8 cellular contexts compared by ENCODE assay signal in genomic region chr11:126212089-126212660, GRCh38. TPM values are rescaled to one million over a fixed set of nuclear protein-coding genes. Genes with fewer than 3 reads are reported as not detected.
DNase-seq lines count a peak whose midpoint lies in the region; ATAC-seq and TF ChIP-seq lines count a peak whose summit lies in the region.

No MANE protein-coding gene starts in this region.

- no peak for TF ChIP-seq POLR2A in testis (IDR thresholded peaks at IDR 0.05)

- peak overlapping the region; percentile 75 to 97 for H3K4me3 ChIP-seq in testis

- H3K4me1 Mint-ChIP-seq in activated CD4-positive, alpha-beta T cell treated with anti-CD3 and anti-CD28 coated beads, Interleukin-2, amount 10 ng/mL, durations not matched to agents 24 days and 14 days: peaks cover 34% of the 10 kb centered on the region
- peaks cover 36% of the 10 kb centered on the region for H3K4me1 Mint-ChIP-seq in activated T-helper 1 cell treated with anti-CD3 and anti-CD28 coated beads, Interleukin-12 subunit alpha, Interleukin-12 subunit beta, Interleukin-2, Interleukin-4 antibody, amounts not matched to agents 30 ng/mL and 10 ng/mL and 1 ng/mL, durations not matched to agents 14 hours and 24 hours and 36 hours (ENCODE audit: low read depth)

- no peaks in the 10 kb centered on the region for H3K9me3 ChIP-seq in testis

- WGBS in testis, 2 donors: 2% methylated on average over 15 of the region's 15 CpGs

- no peaks in the 10 kb centered on the region for H3K9me3 Mint-ChIP-seq in activated CD4-positive, alpha-beta T cell treated with anti-CD3 and anti-CD28 coated beads, Interleukin-2, amount 10 ng/mL, durations not matched to agents 24 days and 14 days
- no peaks in the 10 kb centered on the region for H3K9me3 Mint-ChIP-seq in activated T-helper 1 cell treated with anti-CD3 and anti-CD28 coated beads, Interleukin-12 subunit alpha, Interleukin-12 subunit beta, Interleukin-2, Interleukin-4 antibody, amounts not matched to agents 30 ng/mL and 10 ng/mL and 1 ng/mL, durations not matched to agents 14 hours and 24 hours and 36 hours

- H3K4me1 ChIP-seq in testis: peaks cover 31% of the 10 kb centered on the region

- TF ChIP-seq CTCF in testis (IDR thresholded peaks at IDR 0.05): no peak

- intact Hi-C loops in activated CD4-positive, alpha-beta T cell treated with anti-CD3 and anti-CD28 coated beads, Interleukin-2, amount 10 ng/mL, durations not matched to agents 24 days and 14 days (cut with micrococcal nuclease): loop anchor here (5.0 kb wide), 1 partner anchor 640 kb away; no protein-coding TSS in a partner anchor
- intact Hi-C loops in activated T-helper 1 cell treated with anti-CD3 and anti-CD28 coated beads, Interleukin-12 subunit alpha, Interleukin-12 subunit beta, Interleukin-2, Interleukin-4 antibody, amounts not matched to agents 30 ng/mL and 10 ng/mL and 1 ng/mL, durations not matched to agents 14 hours and 24 hours and 36 hours (cut with micrococcal nuclease): loop anchor here (5.0 kb wide), 1 partner anchor 1100 kb away; the partner anchor contains the start of gene TMEM218
- intact Hi-C loops in testis (cut with DNase I; ENCODE audit: low total_unique reads): no loop called here

- H3K4me3 Mint-ChIP-seq in activated CD4-positive, alpha-beta T cell treated with anti-CD3 and anti-CD28 coated beads, Interleukin-2, amount 10 ng/mL, durations not matched to agents 24 days and 14 days: peak overlapping the region; percentile 100
- peak overlapping the region; percentile 99 for H3K4me3 Mint-ChIP-seq in activated T-helper 1 cell treated with anti-CD3 and anti-CD28 coated beads, Interleukin-12 subunit alpha, Interleukin-12 subunit beta, Interleukin-2, Interleukin-4 antibody, amounts not matched to agents 30 ng/mL and 10 ng/mL and 1 ng/mL, durations not matched to agents 14 hours and 24 hours and 36 hours

- H3K36me3 ChIP-seq in testis (ENCODE audit: low read depth, missing control alignments): no peaks in the 10 kb centered on the region

- DNase-seq in activated CD4-positive, alpha-beta T cell treated with anti-CD3 and anti-CD28 coated beads, Interleukin-2, amount 10 ng/mL, durations not matched to agents 24 days and 14 days: no peak
- DNase-seq in activated CD4-positive, alpha-beta T cell treated with anti-CD3 and anti-CD28 coated beads for 48 hours: no peak
- DNase-seq in activated T-helper 1 cell treated with anti-CD3 and anti-CD28 coated beads, Interleukin-12 subunit alpha, Interleukin-12 subunit beta, Interleukin-2, Interleukin-4 antibody, amounts not matched to agents 30 ng/mL and 10 ng/mL and 1 ng/mL, durations not matched to agents 14 hours and 24 hours and 36 hours (ENCODE audit: low spot score): no peak
- DNase-seq in iris pigment epithelial cell (ENCODE audit: low read depth) (peak; percentile 5), testis (no peak), GDM1 (lab: John Stamatoyannopoulos, UW) (no peak), NCI-H510A (lab: John Stamatoyannopoulos, UW) (no peak)

- H3K27me3 Mint-ChIP-seq in activated CD4-positive, alpha-beta T cell treated with anti-CD3 and anti-CD28 coated beads, Interleukin-2, amount 10 ng/mL, durations not matched to agents 24 days and 14 days: peaks cover 7% of the 10 kb centered on the region
- no peaks in the 10 kb centered on the region for H3K27me3 Mint-ChIP-seq in activated T-helper 1 cell treated with anti-CD3 and anti-CD28 coated beads, Interleukin-12 subunit alpha, Interleukin-12 subunit beta, Interleukin-2, Interleukin-4 antibody, amounts not matched to agents 30 ng/mL and 10 ng/mL and 1 ng/mL, durations not matched to agents 14 hours and 24 hours and 36 hours (ENCODE audit: insufficient read depth)

- peak overlapping the region; percentile 97 for H3K27ac Mint-ChIP-seq in activated CD4-positive, alpha-beta T cell treated with anti-CD3 and anti-CD28 coated beads, Interleukin-2, amount 10 ng/mL, durations not matched to agents 24 days and 14 days
- peak overlapping the region; percentile 32 for H3K27ac Mint-ChIP-seq in activated T-helper 1 cell treated with anti-CD3 and anti-CD28 coated beads, Interleukin-12 subunit alpha, Interleukin-12 subunit beta, Interleukin-2, Interleukin-4 antibody, amounts not matched to agents 30 ng/mL and 10 ng/mL and 1 ng/mL, durations not matched to agents 14 hours and 24 hours and 36 hours

- peaks cover 20% of the 10 kb centered on the region for H3K36me3 Mint-ChIP-seq in activated CD4-positive, alpha-beta T cell treated with anti-CD3 and anti-CD28 coated beads, Interleukin-2, amount 10 ng/mL, durations not matched to agents 24 days and 14 days (ENCODE audit: low read depth)
- H3K36me3 Mint-ChIP-seq in activated T-helper 1 cell treated with anti-CD3 and anti-CD28 coated beads, Interleukin-12 subunit alpha, Interleukin-12 subunit beta, Interleukin-2, Interleukin-4 antibody, amounts not matched to agents 30 ng/mL and 10 ng/mL and 1 ng/mL, durations not matched to agents 14 hours and 24 hours and 36 hours (ENCODE audit: low read depth): peaks cover 17% of the 10 kb centered on the region

- ATAC-seq in HG03469 (IDR thresholded peaks at IDR 0.05; ENCODE audit: unreplicated experiment): no peak

- no peaks in the 10 kb centered on the region for H3K27me3 ChIP-seq in testis

- H3K27ac ChIP-seq in testis: peak overlapping the region; percentile 47 to 68

RNA-seq across cellular contexts. Expression of gene FAM118B, which starts 0.6 kb away (rescaled TPM):
- total RNA-seq in activated CD4-positive, alpha-beta T cell treated with anti-CD3 and anti-CD28 coated beads, Interleukin-2, amount 10 ng/mL, durations not matched to agents 24 days and 14 days: 12.8 and 14.2 TPM in 2 replicates
- total RNA-seq in activated T-helper 1 cell treated with anti-CD3 and anti-CD28 coated beads, Interleukin-12 subunit alpha, Interleukin-12 subunit beta, Interleukin-2, Interleukin-4 antibody, amounts not matched to agents 30 ng/mL and 10 ng/mL and 1 ng/mL, durations not matched to agents 14 hours and 24 hours and 36 hours: 13.2 and 16.4 TPM in 2 replicates
- total RNA-seq in testis: 10 to 100 TPM; 27.4 to 36.3 TPM
- polyA plus RNA-seq in testis (ENCODE audit: insufficient read depth, low read depth, low replicate concordance): 50.3 TPM

RNA-seq across cellular contexts. Expression of gene RPUSD4, which starts 0.7 kb away (rescaled TPM):
- 48.6 and 51.1 TPM in 2 replicates for total RNA-seq in activated CD4-positive, alpha-beta T cell treated with anti-CD3 and anti-CD28 coated beads, Interleukin-2, amount 10 ng/mL, durations not matched to agents 24 days and 14 days
- 49.2 and 49.8 TPM in 2 replicates for total RNA-seq in activated T-helper 1 cell treated with anti-CD3 and anti-CD28 coated beads, Interleukin-12 subunit alpha, Interleukin-12 subunit beta, Interleukin-2, Interleukin-4 antibody, amounts not matched to agents 30 ng/mL and 10 ng/mL and 1 ng/mL, durations not matched to agents 14 hours and 24 hours and 36 hours
- total RNA-seq in testis: 10 to 100 TPM; 25.9 to 33.8 TPM
- 27.5 TPM for polyA plus RNA-seq in testis (ENCODE audit: insufficient read depth, low read depth, low replicate concordance)

RNA-seq across cellular contexts. Expression of gene SRPRA, which starts 56.5 kb away (rescaled TPM):
- total RNA-seq in activated CD4-positive, alpha-beta T cell treated with anti-CD3 and anti-CD28 coated beads, Interleukin-2, amount 10 ng/mL, durations not matched to agents 24 days and 14 days: 180 and 191 TPM in 2 replicates
- total RNA-seq in activated T-helper 1 cell treated with anti-CD3 and anti-CD28 coated beads, Interleukin-12 subunit alpha, Interleukin-12 subunit beta, Interleukin-2, Interleukin-4 antibody, amounts not matched to agents 30 ng/mL and 10 ng/mL and 1 ng/mL, durations not matched to agents 14 hours and 24 hours and 36 hours: 194 and 195 TPM in 2 replicates
- 100 to 1,000 TPM; 105 to 122 TPM for total RNA-seq in testis
- 88.4 TPM for polyA plus RNA-seq in testis (ENCODE audit: insufficient read depth, low read depth, low replicate concordance)

RNA-seq across cellular contexts. Expression of gene FOXRED1, which starts 56.8 kb away (rescaled TPM):
- 57.8 and 59.2 TPM in 2 replicates for total RNA-seq in activated CD4-positive, alpha-beta T cell treated with anti-CD3 and anti-CD28 coated beads, Interleukin-2, amount 10 ng/mL, durations not matched to agents 24 days and 14 days
- total RNA-seq in activated T-helper 1 cell treated with anti-CD3 and anti-CD28 coated beads, Interleukin-12 subunit alpha, Interleukin-12 subunit beta, Interleukin-2, Interleukin-4 antibody, amounts not matched to agents 30 ng/mL and 10 ng/mL and 1 ng/mL, durations not matched to agents 14 hours and 24 hours and 36 hours: 52.9 and 56.5 TPM in 2 replicates
- total RNA-seq in testis: 10 to 100 TPM; 40.3 to 49.4 TPM
- 31.6 TPM for polyA plus RNA-seq in testis (ENCODE audit: insufficient read depth, low read depth, low replicate concordance)
